24 cellular contexts compared by ENCODE assay signal in the genomic region with DNA sequence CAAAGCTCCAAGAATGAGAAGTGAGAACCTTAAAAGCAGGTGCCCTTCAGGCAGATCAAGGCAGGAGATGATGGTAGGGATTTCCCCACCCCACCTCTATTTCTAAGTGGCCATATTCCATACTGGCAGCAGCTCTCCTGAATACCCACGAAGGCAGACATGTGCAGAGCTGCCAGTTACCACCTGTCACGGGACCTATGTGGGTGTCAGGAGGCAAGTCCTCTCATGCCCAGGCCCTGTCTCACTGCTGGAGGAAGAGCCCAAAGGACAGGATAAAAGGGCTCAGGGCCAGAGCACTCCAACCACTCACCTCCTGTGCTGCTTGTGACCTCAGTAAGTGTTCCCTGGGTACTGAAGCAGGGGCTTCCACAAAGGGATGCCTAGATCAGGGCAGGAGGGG. TPM values are rescaled to one million over a fixed set of nuclear protein-coding genes. Genes with fewer than 3 reads are reported as not detected.
"Had no signal": no experiment of that assay in that cellular context is flagged by ENCODE, and none has a peak within 500 bp of the region (broad histone marks: within the 10 kb centered on the region; RNA-seq: fewer than 3 reads in every experiment).

No MANE protein-coding gene starts in this region.

- H3K27me3 ChIP-seq: gastrocnemius medialis, neural progenitor cell, ovary, right atrium auricular region, sigmoid colon, tibial artery, upper lobe of left lung, vagina had no signal

- DNase-seq: gastrocnemius medialis; heart right ventricle; islet precursor cell; left cardiac atrium; left ventricle myocardium inferior; lower lobe of right lung; mesenchymal stem cell; midbrain; nucleus accumbens; ovary; sigmoid colon; stimulated activated CD4-positive, alpha-beta T cell treated with anti-CD3 and anti-CD28 coated beads, Interleukin-2, amount 100 ng/mL, for 24 hours; stimulated activated CD4-positive, alpha-beta T cell treated with anti-CD3 and anti-CD28 coated beads, Interleukin-4, amount 100 ng/mL, for 4 hours; tibial artery; upper lobe of left lung had no signal

- H3K9me3 ChIP-seq: gastrocnemius medialis, lower lobe of right lung, ovary, right atrium auricular region, sigmoid colon, tibial artery, vagina had no signal

- H3K9ac ChIP-seq: neural progenitor cell had no signal

- H3K4me1 ChIP-seq: gastrocnemius medialis, heart right ventricle, left ventricle myocardium inferior, lower lobe of right lung, neural progenitor cell, right atrium auricular region, sigmoid colon, tibial artery, upper lobe of left lung, vagina had no signal

- H3K4me2 ChIP-seq: neural progenitor cell had no signal

- H3K4me3 ChIP-seq: gastrocnemius medialis, heart right ventricle, left ventricle myocardium inferior, lower lobe of right lung, neural progenitor cell, ovary, right atrium auricular region, sigmoid colon, skin epidermis, tibial artery, upper lobe of left lung, vagina had no signal

- H2AFZ ChIP-seq: neural progenitor cell had no signal

- H3K36me3 ChIP-seq: gastrocnemius medialis, heart right ventricle, left ventricle myocardium inferior, lower lobe of right lung, neural progenitor cell, ovary, right atrium auricular region, sigmoid colon, tibial artery, upper lobe of left lung, vagina had no signal

- H3K27ac ChIP-seq: gastrocnemius medialis, heart right ventricle, left ventricle myocardium inferior, lower lobe of right lung, neural progenitor cell, ovary, right atrium auricular region, sigmoid colon, skin epidermis, tibial artery, upper lobe of left lung, vagina had no signal

- ATAC-seq: gastrocnemius medialis, heart right ventricle, left cardiac atrium, lower lobe of right lung had no signal

RNA-seq across cellular contexts. Expression of a gene that starts 0.7 kb away (rescaled TPM):
- total RNA-seq: fibroblast of lung; gastrocnemius medialis; heart right ventricle; left cardiac atrium; left ventricle myocardium inferior; lower lobe of right lung; natural killer cell treated with Interleukin-12 subunit alpha and Interleukin-12 subunit beta and Interleukin-15 and Interleukin-18, amount 100 ng/mL, for 72 hours; ovary; posterior vena cava; right atrium auricular region; sigmoid colon; temporal lobe; upper lobe of left lung; vagina had no signal
- polyA plus RNA-seq: esophagus, fibroblast of lung, heart right ventricle, ovary, sigmoid colon had no signal

RNA-seq across cellular contexts. Expression of a gene that starts 4.6 kb away (rescaled TPM):
- total RNA-seq: fibroblast of lung; gastrocnemius medialis; heart right ventricle; left cardiac atrium; left ventricle myocardium inferior; lower lobe of right lung; natural killer cell treated with Interleukin-12 subunit alpha and Interleukin-12 subunit beta and Interleukin-15 and Interleukin-18, amount 100 ng/mL, for 72 hours; ovary; posterior vena cava; right atrium auricular region; sigmoid colon; temporal lobe; upper lobe of left lung; vagina had no signal
- polyA plus RNA-seq: fibroblast of lung, heart right ventricle, ovary, sigmoid colon had no signal

RNA-seq across cellular contexts. Expression of a gene that starts 14.5 kb away (rescaled TPM):
- total RNA-seq: fibroblast of lung; gastrocnemius medialis; heart right ventricle; left cardiac atrium; left ventricle myocardium inferior; lower lobe of right lung; natural killer cell treated with Interleukin-12 subunit alpha and Interleukin-12 subunit beta and Interleukin-15 and Interleukin-18, amount 100 ng/mL, for 72 hours; ovary; posterior vena cava; right atrium auricular region; sigmoid colon; temporal lobe; upper lobe of left lung; vagina had no signal
- polyA plus RNA-seq: esophagus, fibroblast of lung, heart right ventricle, ovary, sigmoid colon had no signal

RNA-seq across cellular contexts. Expression of a gene that starts 16.2 kb away (rescaled TPM):
- total RNA-seq: fibroblast of lung; gastrocnemius medialis; heart right ventricle; left cardiac atrium; left ventricle myocardium inferior; lower lobe of right lung; natural killer cell treated with Interleukin-12 subunit alpha and Interleukin-12 subunit beta and Interleukin-15 and Interleukin-18, amount 100 ng/mL, for 72 hours; ovary; posterior vena cava; right atrium auricular region; sigmoid colon; temporal lobe; upper lobe of left lung; vagina had no signal
- polyA plus RNA-seq: esophagus, fibroblast of lung, heart right ventricle, ovary, sigmoid colon had no signal

RNA-seq across cellular contexts. Expression of a gene that starts 25.0 kb away (rescaled TPM):
- total RNA-seq: fibroblast of lung; gastrocnemius medialis; heart right ventricle; left cardiac atrium; left ventricle myocardium inferior; lower lobe of right lung; natural killer cell treated with Interleukin-12 subunit alpha and Interleukin-12 subunit beta and Interleukin-15 and Interleukin-18, amount 100 ng/mL, for 72 hours; ovary; posterior vena cava; right atrium auricular region; sigmoid colon; temporal lobe; upper lobe of left lung; vagina had no signal
- polyA plus RNA-seq: heart right ventricle, ovary, sigmoid colon had no signal
